9 cellular contexts compared by ENCODE assay signal in genomic region chr14:68306934-68307758, GRCh38.
DNase-seq lines count a peak whose midpoint lies in the region; ATAC-seq and TF ChIP-seq lines count a peak whose summit lies in the region.
"Had no signal": no experiment of that assay in that cellular context is flagged by ENCODE, and none has a peak within 500 bp of the region (broad histone marks: within the 10 kb centered on the region; RNA-seq: fewer than 3 reads in every experiment).

No MANE protein-coding gene starts in this region.

- H3K36me3 ChIP-seq in skeletal muscle tissue (ENCODE audit: control insufficient read depth in 3 of 3, insufficient read depth in 3 of 3, low read length in 3 of 3) = no peaks in the 10 kb centered on the region
- no peaks in the 10 kb centered on the region for H3K36me3 ChIP-seq in mesendoderm (ENCODE audit: control insufficient read depth, insufficient read depth, low read length)

- H3K4me1 ChIP-seq in skeletal muscle tissue (ENCODE audit: control insufficient read depth in 3 of 3, insufficient read depth in 3 of 3, low read length in 3 of 3) (peaks cover 7 to 19% (median 11%) of the 10 kb centered on the region in 3 donors), mesendoderm (ENCODE audit: control insufficient read depth, low read depth, low read length) (no peaks in the 10 kb centered on the region)

- no peak overlapping the region for H3K4ac ChIP-seq in mesendoderm (ENCODE audit: low read depth, low read length)

- H3K23ac ChIP-seq in mesendoderm (ENCODE audit: low read length) = no peak overlapping the region

- no peak overlapping the region for H4K8ac ChIP-seq in mesendoderm (ENCODE audit: low read depth, low read length)

- no peaks in the 10 kb centered on the region for H3K79me2 ChIP-seq in mesendoderm (ENCODE audit: control insufficient read depth, insufficient read depth, low read length)

- H3K27ac ChIP-seq in skeletal muscle tissue (ENCODE audit: low read depth, low read length) (peak overlapping the region; percentile 50), mesendoderm (ENCODE audit: low read depth, low read length) (no peak overlapping the region)

- no peaks in the 10 kb centered on the region for H3K27me3 ChIP-seq in skeletal muscle tissue (ENCODE audit: control insufficient read depth in 3 of 3, insufficient read depth in 3 of 3, low read length in 3 of 3)
- H3K27me3 ChIP-seq in mesendoderm (ENCODE audit: insufficient read depth, low read length, poor library complexity) = no peaks in the 10 kb centered on the region

- intact Hi-C loops in Right ventricle myocardium superior (cut with DNase I) = no loop called here

- no peak overlapping the region for H3K18ac ChIP-seq in mesendoderm (ENCODE audit: low read length)

- no peak overlapping the region for H2BK5ac ChIP-seq in mesendoderm (ENCODE audit: low read length)

- H3K9ac ChIP-seq in skeletal muscle tissue (ENCODE audit: low read depth in 1 of 3, low read length in 3 of 3) (peak overlapping the region in 1 of 3 donors; percentile 66), mesendoderm (ENCODE audit: low read length) (no peak overlapping the region)

- no peak overlapping the region for H2BK120ac ChIP-seq in mesendoderm (ENCODE audit: low read depth, low read length)

- no peak overlapping the region for H2BK15ac ChIP-seq in mesendoderm (replicated peaks; ENCODE audit: low read depth)

- H2AK5ac ChIP-seq in mesendoderm (ENCODE audit: low read length) = no peak overlapping the region

- no peak overlapping the region for H3K4me3 ChIP-seq in skeletal muscle tissue (ENCODE audit: low read length in 3 of 3)
- H3K4me3 ChIP-seq in mesendoderm (ENCODE audit: low read length) = no peak overlapping the region

- H3K79me1 ChIP-seq in mesendoderm (ENCODE audit: low read length) = no peaks in the 10 kb centered on the region

- no peak overlapping the region for H3K4me2 ChIP-seq in mesendoderm (ENCODE audit: low read length)

- no peaks in the 10 kb centered on the region for H3K9me3 ChIP-seq in skeletal muscle tissue (ENCODE audit: control insufficient read depth in 3 of 3, low read length in 3 of 3)

- in situ Hi-C loops in GM18951 (cut with MboI; ENCODE audit: low sequenced_read_pairs, unreplicated experiment) = no loop called here

- WGBS in mesendoderm (ENCODE audit: extremely low coverage, insufficient coverage, low lambda C conversion rate) = no CpG with 5 or more reads among the region's 8 CpGs

- peak; percentile 40 for ATAC-seq in Right ventricle myocardium superior (ENCODE audit: poor library complexity)
- ATAC-seq: activated CD8-positive, alpha-beta memory T cell treated with anti-CD3 and anti-CD28 coated beads, Interleukin-2, amount 10 ng/mL, durations not matched to agents 7 days and 5 days had no signal

- peak; percentile 85 for DNase-seq in NCI-H524 treated with DMSO at 0.1 percent for 48 hours (lab: John Stamatoyannopoulos, UW)
- no peak for DNase-seq in Right ventricle myocardium superior
- no peak for DNase-seq in medulla oblongata (ENCODE audit: extremely low spot score)
- DNase-seq in activated CD8-positive, alpha-beta memory T cell treated with anti-CD3 and anti-CD28 coated beads, Interleukin-2, amount 50 U/mL, for 4 hours = no peak
- DNase-seq in mesendoderm = no peak
- DNase-seq in AG08395 (ENCODE audit: low spot score) = no peak
- DNase-seq: activated CD8-positive, alpha-beta memory T cell treated with anti-CD3 and anti-CD28 coated beads, Interleukin-2, amount 10 ng/mL, durations not matched to agents 7 days and 5 days had no signal

- peak; percentile 21 for TF ChIP-seq POLR2A in GM18951 (IDR thresholded peaks at IDR 0.05; ENCODE audit: extremely low read depth, insufficient read depth, insufficient read length)

- no peak overlapping the region for H3K56ac ChIP-seq in mesendoderm (ENCODE audit: low read length)

- no peak overlapping the region for H4K5ac ChIP-seq in mesendoderm (ENCODE audit: low read length)
